In the genomic region with DNA sequence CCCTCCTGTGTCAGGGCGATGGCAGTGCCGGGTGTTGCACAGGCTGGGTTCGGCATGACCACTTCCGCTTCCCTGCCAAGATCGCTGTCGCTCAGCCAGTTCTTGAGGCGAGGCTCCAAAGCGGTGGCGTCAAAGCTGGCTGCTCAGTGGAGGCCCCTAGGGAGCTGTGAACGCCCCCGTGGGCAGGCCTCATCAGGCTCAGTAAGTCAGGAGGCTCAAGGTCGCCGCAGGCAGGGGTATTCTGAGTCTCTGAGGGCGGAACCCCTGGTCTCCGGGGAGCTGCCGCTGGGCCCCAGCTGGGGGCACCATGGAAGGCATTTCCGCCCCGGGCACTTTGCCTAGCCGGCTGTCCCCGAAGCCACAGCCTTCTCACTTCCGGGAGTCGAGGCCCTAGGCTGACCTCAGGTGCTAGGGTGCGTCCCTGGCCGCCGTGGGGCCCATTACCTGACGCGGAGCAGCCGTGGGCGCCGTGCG, we compare ENCODE assay signal across 13 cellular contexts.
DNase-seq lines count a peak whose midpoint lies in the region; ATAC-seq and TF ChIP-seq lines count a peak whose summit lies in the region.
"Had no signal": no experiment of that assay in that cellular context is flagged by ENCODE, and none has a peak within 500 bp of the region (broad histone marks: within the 10 kb centered on the region; RNA-seq: fewer than 3 reads in every experiment).

No MANE protein-coding gene starts in this region.

- no peaks in the 10 kb centered on the region for H3K79me2 ChIP-seq in GM23338 (replicated peaks; ENCODE audit: insufficient read depth)

- DNase-seq in CD4-positive, alpha-beta T cell: peak in 1 of 10 experiments; percentile 2
- peak; percentile 6 for DNase-seq in GM23338 (ENCODE audit: low spot score)
- peak in 2 of 3 donors; percentile 16 to 46 for DNase-seq in Peyer's patch
- DNase-seq in germinal center (ENCODE audit: low spot score): peak; percentile 6
- DNase-seq in stimulated activated naive CD4-positive, alpha-beta T cell treated with Interleukin-2 at 50 U/mL for 16 hours (lab: John Stamatoyannopoulos, UW): no peak
- DNase-seq in C1 segment of cervical spinal cord (lab: John Stamatoyannopoulos, UW): no peak
- no peak for DNase-seq in inferior parietal cortex (ENCODE audit: extremely low spot score)
- DNase-seq: GOT3; NCI-H2107; stimulated activated CD4-positive, alpha-beta T cell treated with anti-CD3 and anti-CD28 coated beads, Interleukin-2, amount 100 ng/mL, for 24 hours had no signal

- H3K9me2 ChIP-seq in GM23338 (ENCODE audit: insufficient read depth): no peaks in the 10 kb centered on the region

- H3K36me3 ChIP-seq in GM23338 (ENCODE audit: insufficient read depth) (no peaks in the 10 kb centered on the region), Peyer's patch (no peaks in the 10 kb centered on the region)
- H3K36me3 ChIP-seq: prostate gland had no signal

- H3K4me2 ChIP-seq in GM23338: no peak overlapping the region

- CTCF ChIA-PET in CD4-positive, alpha-beta T cell (lab: Charles Lee): interaction anchor here (0.8 kb wide), 1 partner anchor 8 kb away, joined by 3 read pairs; no protein-coding TSS in a partner anchor

- intact Hi-C loops in CD4-positive, alpha-beta T cell (cut with DNase I, micrococcal nuclease): loop anchor here (10.0 kb wide), 2 partner anchors 286 to 386 kb away; no protein-coding TSS in a partner anchor

- H3K9me3 Mint-ChIP-seq in CD4-positive, alpha-beta T cell: no peaks in the 10 kb centered on the region
- H3K9me3 Mint-ChIP-seq in GM23338: peaks cover 84% of the 10 kb centered on the region
- H3K9me3 Mint-ChIP-seq: CD14-positive monocyte had no signal

- 0 out of 2 replicates have a peak overlapping the region, but pooled peaks have one; percentile 43 for H2AFZ ChIP-seq in GM23338

- H3K4me1 ChIP-seq in GM23338 (ENCODE audit: insufficient read depth) (no peaks in the 10 kb centered on the region), Peyer's patch (no peaks in the 10 kb centered on the region)
- H3K4me1 ChIP-seq: prostate gland had no signal

- POLR2A ChIA-PET in CD4-positive, alpha-beta T cell (lab: Charles Lee): no interaction called here

- no peaks in the 10 kb centered on the region for H3K27me3 ChIP-seq in CD4-positive, alpha-beta T cell (ENCODE audit: control insufficient read depth, insufficient read depth, low read length)
- H3K27me3 ChIP-seq in GM23338 (ENCODE audit: insufficient read depth) (no peaks in the 10 kb centered on the region), Peyer's patch (no peaks in the 10 kb centered on the region)

- H3K4me3 ChIP-seq in GM23338: no peak overlapping the region
- H3K4me3 ChIP-seq in Peyer's patch: no peak overlapping the region
- H3K4me3 ChIP-seq: prostate gland had no signal

- TF ChIP-seq CTCF in CD4-positive, alpha-beta T cell (IDR thresholded peaks at IDR 0.05): no peak
- no peak for TF ChIP-seq CTCF in GM23338 (conservative IDR thresholded peaks at IDR 0.05; ENCODE audit: low read depth in 2 of 2)
- TF ChIP-seq CTCF in Peyer's patch (IDR thresholded peaks at IDR 0.05): no peak

- no peak overlapping the region for H3K4me3 Mint-ChIP-seq in CD4-positive, alpha-beta T cell
- no peak overlapping the region for H3K4me3 Mint-ChIP-seq in GM23338

- no peaks in the 10 kb centered on the region for H4K20me1 ChIP-seq in GM23338 (replicated peaks; ENCODE audit: insufficient read depth)

- no peaks in the 10 kb centered on the region for H3K4me1 Mint-ChIP-seq in CD4-positive, alpha-beta T cell (ENCODE audit: low read depth)
- H3K4me1 Mint-ChIP-seq in GM23338: no peaks in the 10 kb centered on the region
- H3K4me1 Mint-ChIP-seq: CD14-positive monocyte had no signal

- H3K9me3 ChIP-seq in CD4-positive, alpha-beta T cell (ENCODE audit: control insufficient read depth, low read length): no peaks in the 10 kb centered on the region
- no peaks in the 10 kb centered on the region for H3K9me3 ChIP-seq in Peyer's patch
- H3K9me3 ChIP-seq: prostate gland had no signal

- H3K27ac ChIP-seq in CD4-positive, alpha-beta T cell (ENCODE audit: low read depth, low read length): no peak overlapping the region
- H3K27ac ChIP-seq in GM23338 (ENCODE audit: low read depth): no peak overlapping the region
- no peak overlapping the region for H3K27ac ChIP-seq in Peyer's patch
- H3K27ac ChIP-seq: prostate gland had no signal

- H3K27me3 Mint-ChIP-seq in CD4-positive, alpha-beta T cell: no peaks in the 10 kb centered on the region
- peaks cover 5% of the 10 kb centered on the region for H3K27me3 Mint-ChIP-seq in GM23338 (ENCODE audit: insufficient read depth, low read depth, poor library complexity)

- H3K36me3 Mint-ChIP-seq in CD4-positive, alpha-beta T cell (ENCODE audit: low read depth): no peaks in the 10 kb centered on the region
- H3K36me3 Mint-ChIP-seq in GM23338 (ENCODE audit: low read depth): peaks cover 14% of the 10 kb centered on the region
- H3K36me3 Mint-ChIP-seq: CD14-positive monocyte had no signal

- peak overlapping the region; percentile 37 for H3K27ac Mint-ChIP-seq in CD4-positive, alpha-beta T cell
- H3K27ac Mint-ChIP-seq in GM23338: no peak overlapping the region

- peak; percentile 52 for ATAC-seq in CD4-positive, alpha-beta T cell (ENCODE audit: poor library complexity)
- ATAC-seq in GM23338: peak; percentile 49; the same call in 2 of the 3 replicates
- no peak for ATAC-seq in GM19395 (IDR thresholded peaks at IDR 0.05; ENCODE audit: unreplicated experiment)

- no peaks in the 10 kb centered on the region for H3F3A ChIP-seq in GM23338 (replicated peaks; ENCODE audit: low read depth)

- TF ChIP-seq POLR2A in Peyer's patch (IDR thresholded peaks at IDR 0.05): no peak

TF ChIP-seq in GM23338, 12 proteins besides CTCF, POLR2A, EP300 and RAD21 (continues in another document):
- TF ChIP-seq EZH2 (IDR thresholded peaks at IDR 0.05; ENCODE audit: low read depth, unreplicated experiment) (no peak), EZH2phosphoT487 (IDR thresholded peaks at IDR 0.05; ENCODE audit: unreplicated experiment) (no peak), STAT1 (IDR thresholded peaks at IDR 0.05; ENCODE audit: unreplicated experiment) (no peak), NANOG (IDR thresholded peaks at IDR 0.05; ENCODE audit: borderline replicate concordance) (no peak), ZNF114 (CRISPR knock-in tag; IDR thresholded peaks at IDR 0.05) (no peak), ZNF331 (CRISPR knock-in tag; IDR thresholded peaks at IDR 0.05; ENCODE audit: low read depth) (no peak), CREB1 (CRISPR knock-in tag; IDR thresholded peaks at IDR 0.05; ENCODE audit: low read depth) (no peak)
- TF ChIP-seq, protein P1, sequence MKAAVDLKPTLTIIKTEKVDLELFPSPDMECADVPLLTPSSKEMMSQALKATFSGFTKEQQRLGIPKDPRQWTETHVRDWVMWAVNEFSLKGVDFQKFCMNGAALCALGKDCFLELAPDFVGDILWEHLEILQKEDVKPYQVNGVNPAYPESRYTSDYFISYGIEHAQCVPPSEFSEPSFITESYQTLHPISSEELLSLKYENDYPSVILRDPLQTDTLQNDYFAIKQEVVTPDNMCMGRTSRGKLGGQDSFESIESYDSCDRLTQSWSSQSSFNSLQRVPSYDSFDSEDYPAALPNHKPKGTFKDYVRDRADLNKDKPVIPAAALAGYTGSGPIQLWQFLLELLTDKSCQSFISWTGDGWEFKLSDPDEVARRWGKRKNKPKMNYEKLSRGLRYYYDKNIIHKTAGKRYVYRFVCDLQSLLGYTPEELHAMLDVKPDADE (IDR thresholded peaks at IDR 0.05): no peak
- TF ChIP-seq, protein P2, sequence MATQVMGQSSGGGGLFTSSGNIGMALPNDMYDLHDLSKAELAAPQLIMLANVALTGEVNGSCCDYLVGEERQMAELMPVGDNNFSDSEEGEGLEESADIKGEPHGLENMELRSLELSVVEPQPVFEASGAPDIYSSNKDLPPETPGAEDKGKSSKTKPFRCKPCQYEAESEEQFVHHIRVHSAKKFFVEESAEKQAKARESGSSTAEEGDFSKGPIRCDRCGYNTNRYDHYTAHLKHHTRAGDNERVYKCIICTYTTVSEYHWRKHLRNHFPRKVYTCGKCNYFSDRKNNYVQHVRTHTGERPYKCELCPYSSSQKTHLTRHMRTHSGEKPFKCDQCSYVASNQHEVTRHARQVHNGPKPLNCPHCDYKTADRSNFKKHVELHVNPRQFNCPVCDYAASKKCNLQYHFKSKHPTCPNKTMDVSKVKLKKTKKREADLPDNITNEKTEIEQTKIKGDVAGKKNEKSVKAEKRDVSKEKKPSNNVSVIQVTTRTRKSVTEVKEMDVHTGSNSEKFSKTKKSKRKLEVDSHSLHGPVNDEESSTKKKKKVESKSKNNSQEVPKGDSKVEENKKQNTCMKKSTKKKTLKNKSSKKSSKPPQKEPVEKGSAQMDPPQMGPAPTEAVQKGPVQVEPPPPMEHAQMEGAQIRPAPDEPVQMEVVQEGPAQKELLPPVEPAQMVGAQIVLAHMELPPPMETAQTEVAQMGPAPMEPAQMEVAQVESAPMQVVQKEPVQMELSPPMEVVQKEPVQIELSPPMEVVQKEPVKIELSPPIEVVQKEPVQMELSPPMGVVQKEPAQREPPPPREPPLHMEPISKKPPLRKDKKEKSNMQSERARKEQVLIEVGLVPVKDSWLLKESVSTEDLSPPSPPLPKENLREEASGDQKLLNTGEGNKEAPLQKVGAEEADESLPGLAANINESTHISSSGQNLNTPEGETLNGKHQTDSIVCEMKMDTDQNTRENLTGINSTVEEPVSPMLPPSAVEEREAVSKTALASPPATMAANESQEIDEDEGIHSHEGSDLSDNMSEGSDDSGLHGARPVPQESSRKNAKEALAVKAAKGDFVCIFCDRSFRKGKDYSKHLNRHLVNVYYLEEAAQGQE (IDR thresholded peaks at IDR 0.05; ENCODE audit: unreplicated experiment): no peak

Comparison
In these comparisons a context has a peak if more than half of its experiments do, and no peak if none do; other contexts are left out.
1. DNase-seq: peak in GM23338 (single experiment), Peyer's patch (2 of 3) and germinal center (single experiment); none in stimulated activated naive CD4-positive, alpha-beta T cell treated with Interleukin-2 at 50 U/mL for 16 hours (single experiment), C1 segment of cervical spinal cord (0 of 14) and inferior parietal cortex (single experiment).